ENCODE assay signal across 2 cellular contexts in the genomic region with DNA sequence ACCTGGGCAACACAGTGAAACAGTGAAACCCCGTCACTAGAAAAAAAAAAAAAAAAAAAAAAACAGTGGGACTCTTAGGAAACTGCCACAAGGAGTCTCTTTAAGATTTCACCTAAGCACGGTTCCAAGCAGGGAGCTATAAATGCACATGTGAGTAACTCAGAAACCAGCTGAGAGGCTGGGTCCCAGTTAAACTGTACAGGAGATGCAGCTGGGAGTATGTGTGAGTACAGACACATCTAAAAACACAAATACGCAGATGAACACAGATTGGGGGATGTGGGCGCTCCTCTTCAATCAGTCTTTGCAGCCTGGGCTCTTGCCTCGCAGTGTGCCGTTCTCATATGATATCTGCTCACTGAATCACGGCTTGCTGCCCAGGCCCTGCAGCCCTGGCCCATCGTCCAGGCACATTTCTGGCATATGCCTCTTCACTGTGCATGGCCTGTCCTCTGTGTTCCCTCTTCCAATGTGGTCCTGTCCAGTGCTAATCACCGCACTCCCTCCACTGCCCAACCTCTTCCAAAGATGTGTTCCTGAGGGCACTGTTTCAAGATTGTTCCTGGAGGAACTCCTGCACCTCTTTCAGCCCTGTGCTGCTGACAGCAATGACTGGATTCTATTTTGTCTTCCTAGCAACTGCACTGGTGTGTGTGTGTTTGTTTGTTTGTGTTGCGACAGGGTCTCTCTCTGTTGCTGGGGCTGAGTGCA.
TF ChIP-seq lines count a peak whose summit lies in the region.

No MANE protein-coding gene starts in this region.

TF ChIP-seq in IMR-90, 13 proteins besides CTCF, POLR2A, EP300 and RAD21:
- TF ChIP-seq RFX5 (IDR thresholded peaks at IDR 0.05; ENCODE audit: low read depth, low read length) (no peak), CEBPB (IDR thresholded peaks at IDR 0.05; ENCODE audit: low read depth, low read length) (peak; percentile 22; the same call in 1 of the 2 replicates)
- TF ChIP-seq, protein P1, sequence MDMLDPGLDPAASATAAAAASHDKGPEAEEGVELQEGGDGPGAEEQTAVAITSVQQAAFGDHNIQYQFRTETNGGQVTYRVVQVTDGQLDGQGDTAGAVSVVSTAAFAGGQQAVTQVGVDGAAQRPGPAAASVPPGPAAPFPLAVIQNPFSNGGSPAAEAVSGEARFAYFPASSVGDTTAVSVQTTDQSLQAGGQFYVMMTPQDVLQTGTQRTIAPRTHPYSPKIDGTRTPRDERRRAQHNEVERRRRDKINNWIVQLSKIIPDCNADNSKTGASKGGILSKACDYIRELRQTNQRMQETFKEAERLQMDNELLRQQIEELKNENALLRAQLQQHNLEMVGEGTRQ (IDR thresholded peaks at IDR 0.05; ENCODE audit: low read depth, low read length), result no peak

TF ChIP-seq in H1, 55 proteins besides CTCF, POLR2A, EP300 and RAD21:
- TF ChIP-seq SRF (IDR thresholded peaks at IDR 0.05; ENCODE audit: low read depth, low read length) (no peak), PHF8 (conservative IDR thresholded peaks at IDR 0.05; ENCODE audit: low read depth, low read length) (no peak)
